ENCODE assay signal across 18 cellular contexts in genomic region chr5:78050888-78051287, GRCh38.
A peak's percentile ranks its signal among the peaks of the same experiment; 100 is the strongest.
DNase-seq lines count a peak whose midpoint lies in the region; FAIRE-seq and TF ChIP-seq lines count a peak whose summit lies in the region.
"Had no signal": no experiment of that assay in that cellular context is flagged by ENCODE, and none has a peak within 500 bp of the region (broad histone marks: within the 10 kb centered on the region; RNA-seq: fewer than 3 reads in every experiment).

No MANE protein-coding gene starts in this region.

- H3K4me1 Mint-ChIP-seq in activated T-helper 1 cell treated with anti-CD3 and anti-CD28 coated beads, Interleukin-12 subunit alpha, Interleukin-12 subunit beta, Interleukin-2, Interleukin-4 antibody, amounts not matched to agents 30 ng/mL and 10 ng/mL and 1 ng/mL, durations not matched to agents 14 hours and 24 hours and 36 hours (ENCODE audit: low read depth), result no peaks in the 10 kb centered on the region
- H3K4me1 Mint-ChIP-seq: activated naive CD8-positive, alpha-beta T cell treated with anti-CD3 and anti-CD28 coated beads, Interleukin-2, amount 50 U/mL, for 24 hours; CD4-positive, alpha-beta memory T cell; stimulated activated naive CD8-positive, alpha-beta T cell treated with anti-CD3 and anti-CD28 coated beads, Interleukin-15, amount 100 ng/mL, for 72 hours had no signal

- no peaks in the 10 kb centered on the region for H3F3A ChIP-seq in GM23248 (ENCODE audit: insufficient read depth)

- H3K9ac ChIP-seq in GM23248, result no peak overlapping the region

- H3K27me3 Mint-ChIP-seq in activated T-helper 1 cell treated with anti-CD3 and anti-CD28 coated beads, Interleukin-12 subunit alpha, Interleukin-12 subunit beta, Interleukin-2, Interleukin-4 antibody, amounts not matched to agents 30 ng/mL and 10 ng/mL and 1 ng/mL, durations not matched to agents 14 hours and 24 hours and 36 hours (ENCODE audit: insufficient read depth), result no peaks in the 10 kb centered on the region
- H3K27me3 Mint-ChIP-seq: activated naive CD8-positive, alpha-beta T cell treated with anti-CD3 and anti-CD28 coated beads, Interleukin-2, amount 50 U/mL, for 24 hours; CD4-positive, alpha-beta memory T cell; stimulated activated naive CD8-positive, alpha-beta T cell treated with anti-CD3 and anti-CD28 coated beads, Interleukin-15, amount 100 ng/mL, for 72 hours had no signal

- peaks cover 4% of the 10 kb centered on the region for H3K36me3 Mint-ChIP-seq in activated T-helper 1 cell treated with anti-CD3 and anti-CD28 coated beads, Interleukin-12 subunit alpha, Interleukin-12 subunit beta, Interleukin-2, Interleukin-4 antibody, amounts not matched to agents 30 ng/mL and 10 ng/mL and 1 ng/mL, durations not matched to agents 14 hours and 24 hours and 36 hours (ENCODE audit: low read depth)

- H2AFZ ChIP-seq in GM23248, result no peak overlapping the region

- no peaks in the 10 kb centered on the region for H3K36me3 ChIP-seq in GM23248 (ENCODE audit: low read depth)
- no peaks in the 10 kb centered on the region for H3K36me3 ChIP-seq in bronchial epithelial cell (ENCODE audit: control insufficient read depth, insufficient read depth, low read length)
- H3K36me3 ChIP-seq in small intestine (ENCODE audit: control insufficient read depth in 2 of 2, insufficient read depth in 2 of 2, low read length in 2 of 2), result no peaks in the 10 kb centered on the region
- H3K36me3 ChIP-seq: ovary, vagina had no signal

- H3K27ac Mint-ChIP-seq in activated T-helper 1 cell treated with anti-CD3 and anti-CD28 coated beads, Interleukin-12 subunit alpha, Interleukin-12 subunit beta, Interleukin-2, Interleukin-4 antibody, amounts not matched to agents 30 ng/mL and 10 ng/mL and 1 ng/mL, durations not matched to agents 14 hours and 24 hours and 36 hours, result no peak overlapping the region
- H3K27ac Mint-ChIP-seq: activated naive CD8-positive, alpha-beta T cell treated with anti-CD3 and anti-CD28 coated beads, Interleukin-2, amount 50 U/mL, for 24 hours; stimulated activated naive CD8-positive, alpha-beta T cell treated with anti-CD3 and anti-CD28 coated beads, Interleukin-15, amount 100 ng/mL, for 72 hours had no signal

- FAIRE-seq in bronchial epithelial cell (lab: Jason Lieb, UNC) (no peak), small intestine (lab: Jason Lieb, UNC) (no peak)

- H3K79me2 ChIP-seq in GM23248 (ENCODE audit: insufficient read depth), result no peaks in the 10 kb centered on the region

- H3K9me3 ChIP-seq in GM23248 (ENCODE audit: low read depth), result no peaks in the 10 kb centered on the region
- no peaks in the 10 kb centered on the region for H3K9me3 ChIP-seq in small intestine (ENCODE audit: control insufficient read depth, low read depth)
- H3K9me3 ChIP-seq: ovary, vagina had no signal

- peak overlapping the region; percentile 26 for H3K4me2 ChIP-seq in GM23248 (ENCODE audit: unreplicated experiment)

- intact Hi-C loops in activated T-helper 1 cell treated with anti-CD3 and anti-CD28 coated beads, Interleukin-12 subunit alpha, Interleukin-12 subunit beta, Interleukin-2, Interleukin-4 antibody, amounts not matched to agents 30 ng/mL and 10 ng/mL and 1 ng/mL, durations not matched to agents 14 hours and 24 hours and 36 hours (cut with micrococcal nuclease), result no loop called here

- no peaks in the 10 kb centered on the region for H3K27me3 ChIP-seq in GM23248 (replicated peaks; ENCODE audit: insufficient read depth)
- H3K27me3 ChIP-seq in bronchial epithelial cell (ENCODE audit: control insufficient read depth, insufficient read depth, low read length), result no peaks in the 10 kb centered on the region
- no peaks in the 10 kb centered on the region for H3K27me3 ChIP-seq in small intestine (ENCODE audit: control insufficient read depth in 2 of 2, insufficient read depth in 2 of 2, low read length in 2 of 2)
- H3K27me3 ChIP-seq: ovary, vagina had no signal

- in situ Hi-C loops in GM23248 (cut with MboI), result no loop called here

- 61 to 65% methylated on average over 4 of the region's 4 CpGs for WGBS in GM23248 (ENCODE audit: low coverage in 1 of 2, low lambda C conversion rate in 2 of 2, missing lambda C conversion rate in 2 of 2), 2 experiments
- WGBS in small intestine, 3 donors, result 62 to 75% (median 66%) methylated on average over 4 of the region's 4 CpGs

- no peaks in the 10 kb centered on the region for H4K20me1 ChIP-seq in GM23248 (ENCODE audit: insufficient read depth)

- DNase-seq in GM23248 (peak; percentile 52), NCI-H526 (lab: John Stamatoyannopoulos, UW) (peak; percentile 69 to 79), bronchial epithelial cell (ENCODE audit: low read depth) (peak; percentile 50), small intestine (peak; percentile 10), medulla oblongata (ENCODE audit: extremely low spot score) (no peak), DMS 273 treated with DMSO at 0.1 percent for 48 hours (lab: John Stamatoyannopoulos, UW) (no peak)
- DNase-seq in activated T-helper 1 cell treated with anti-CD3 and anti-CD28 coated beads, Interleukin-12 subunit alpha, Interleukin-12 subunit beta, Interleukin-2, Interleukin-4 antibody, amounts not matched to agents 30 ng/mL and 10 ng/mL and 1 ng/mL, durations not matched to agents 14 hours and 24 hours and 36 hours (ENCODE audit: low spot score), result no peak
- DNase-seq: activated CD4-positive, alpha-beta T cell treated with anti-CD3 and anti-CD28 coated beads, Interleukin-2, amount 50 U/mL, for 4 hours; activated naive CD8-positive, alpha-beta T cell treated with anti-CD3 and anti-CD28 coated beads, Interleukin-2, amount 50 U/mL, for 24 hours; activated T-cell treated with anti-CD3 and anti-CD28 coated beads, Interleukin-2, amount 50 U/mL, for 48 hours; CD4-positive, alpha-beta memory T cell; head of caudate nucleus; MM.1S; ovary; SIG-M5; stimulated activated naive CD8-positive, alpha-beta T cell treated with anti-CD3 and anti-CD28 coated beads, Interleukin-15, amount 100 ng/mL, for 72 hours had no signal

- H3K4me1 ChIP-seq in GM23248 (ENCODE audit: insufficient read depth) (peaks cover 8% of the 10 kb centered on the region; the same call in 1 of the 2 replicates), small intestine (ENCODE audit: control insufficient read depth in 2 of 2, insufficient read depth in 1 of 2, low read depth in 1 of 2, low read length in 1 of 2) (no peaks in the 10 kb centered on the region)
- H3K4me1 ChIP-seq: vagina had no signal

- H3K27ac ChIP-seq in GM23248 (no peak overlapping the region), small intestine (ENCODE audit: low read depth in 1 of 2, low read length in 1 of 2) (no peak overlapping the region)
- H3K27ac ChIP-seq: epithelial cell of prostate, ovary, vagina had no signal

- H3K4me3 Mint-ChIP-seq in activated T-helper 1 cell treated with anti-CD3 and anti-CD28 coated beads, Interleukin-12 subunit alpha, Interleukin-12 subunit beta, Interleukin-2, Interleukin-4 antibody, amounts not matched to agents 30 ng/mL and 10 ng/mL and 1 ng/mL, durations not matched to agents 14 hours and 24 hours and 36 hours, result no peak overlapping the region
- H3K4me3 Mint-ChIP-seq: activated naive CD8-positive, alpha-beta T cell treated with anti-CD3 and anti-CD28 coated beads, Interleukin-2, amount 50 U/mL, for 24 hours; CD4-positive, alpha-beta memory T cell; stimulated activated naive CD8-positive, alpha-beta T cell treated with anti-CD3 and anti-CD28 coated beads, Interleukin-15, amount 100 ng/mL, for 72 hours had no signal

- no peaks in the 10 kb centered on the region for H3K9me2 ChIP-seq in GM23248 (ENCODE audit: insufficient read depth)

- TF ChIP-seq CTCF in bronchial epithelial cell (IDR thresholded peaks at IDR 0.05; ENCODE audit: insufficient read depth, low read length, severe bottlenecking), result no peak

- H3K4me3 ChIP-seq in GM23248, result no peak overlapping the region
- no peak overlapping the region for H3K4me3 ChIP-seq in bronchial epithelial cell (ENCODE audit: low read depth, low read length)
- H3K4me3 ChIP-seq in small intestine (ENCODE audit: low read depth in 1 of 2, low read length in 2 of 2), result no peak overlapping the region
- H3K4me3 ChIP-seq: ovary, vagina had no signal

- no peaks in the 10 kb centered on the region for H3K9me3 Mint-ChIP-seq in activated T-helper 1 cell treated with anti-CD3 and anti-CD28 coated beads, Interleukin-12 subunit alpha, Interleukin-12 subunit beta, Interleukin-2, Interleukin-4 antibody, amounts not matched to agents 30 ng/mL and 10 ng/mL and 1 ng/mL, durations not matched to agents 14 hours and 24 hours and 36 hours
- H3K9me3 Mint-ChIP-seq: activated naive CD8-positive, alpha-beta T cell treated with anti-CD3 and anti-CD28 coated beads, Interleukin-2, amount 50 U/mL, for 24 hours; stimulated activated naive CD8-positive, alpha-beta T cell treated with anti-CD3 and anti-CD28 coated beads, Interleukin-15, amount 100 ng/mL, for 72 hours had no signal

Comparison
In these comparisons a context has a peak if more than half of its experiments do, and no peak if none do; other contexts are left out.
1. DNase-seq: peak in GM23248 (single experiment), NCI-H526 (2 of 2), bronchial epithelial cell (single experiment) and small intestine (single experiment); none in medulla oblongata (single experiment), DMS 273 treated with DMSO at 0.1 percent for 48 hours (single experiment) and activated T-helper 1 cell treated with anti-CD3 and anti-CD28 coated beads, Interleukin-12 subunit alpha, Interleukin-12 subunit beta, Interleukin-2, Interleukin-4 antibody, amounts not matched to agents 30 ng/mL and 10 ng/mL and 1 ng/mL, durations not matched to agents 14 hours and 24 hours and 36 hours (single experiment).